In genomic region chr1:4265836-4266235, GRCh38 we compare ENCODE assay signal across 1 cellular context.
TF ChIP-seq lines count a peak whose summit lies in the region.

No MANE protein-coding gene starts in this region.

TF ChIP-seq in HepG2, 621 proteins besides CTCF, POLR2A, EP300 and RAD21 (continued from another document and continues in another):
- TF ChIP-seq ZBTB10 (CRISPR knock-in tag; IDR thresholded peaks at IDR 0.05; ENCODE audit: borderline replicate concordance) (peak; percentile 59; the same call in 1 of the 2 replicates), IRX3 (CRISPR knock-in tag; IDR thresholded peaks at IDR 0.05; ENCODE audit: borderline replicate concordance, low read depth) (no peak), THRA (CRISPR knock-in tag; IDR thresholded peaks at IDR 0.05; ENCODE audit: borderline replicate concordance) (peak; percentile 99; the same call in 1 of the 2 replicates), ZNF281 (CRISPR knock-in tag; IDR thresholded peaks at IDR 0.05; ENCODE audit: borderline replicate concordance) (peak; percentile 61; the same call in 1 of the 2 replicates), RFXAP (CRISPR knock-in tag; IDR thresholded peaks at IDR 0.05; ENCODE audit: borderline replicate concordance) (0 out of 2 replicates have a peak, but pooled peaks have one; percentile 49), NCOR1 (IDR thresholded peaks at IDR 0.05; ENCODE audit: borderline replicate concordance, low read length) (peak; percentile 63; the same call in 1 of the 2 replicates), ZMAT3 (CRISPR knock-in tag; conservative IDR thresholded peaks at IDR 0.05) (no peak), ZNF550 (CRISPR knock-in tag; IDR thresholded peaks at IDR 0.05; ENCODE audit: borderline replicate concordance) (no peak), POLR2G (IDR thresholded peaks at IDR 0.05; ENCODE audit: low read depth, low read length) (0 out of 2 replicates have a peak, but pooled peaks have one; percentile 22), HDAC1 (CRISPR knock-in tag; IDR thresholded peaks at IDR 0.05) (peak; percentile 21; the same call in 1 of the 2 replicates), ZNF710 (CRISPR knock-in tag; IDR thresholded peaks at IDR 0.05; ENCODE audit: borderline replicate concordance) (peak; percentile 57; the same call in 1 of the 2 replicates), TCF7 (IDR thresholded peaks at IDR 0.05; ENCODE audit: low read depth) (peak; percentile 70), ZFP1 (CRISPR knock-in tag; IDR thresholded peaks at IDR 0.05) (no peak), CREB1 (IDR thresholded peaks at IDR 0.05) (no peak), CREB1 (CRISPR knock-in tag; IDR thresholded peaks at IDR 0.05) (peak; percentile 45; the same call in 1 of the 2 replicates), TFE3 (CRISPR knock-in tag; IDR thresholded peaks at IDR 0.05) (peak; percentile 72), ZGPAT (CRISPR knock-in tag; IDR thresholded peaks at IDR 0.05) (peak; percentile 50; the same call in 1 of the 2 replicates), SOX5 (CRISPR knock-in tag; IDR thresholded peaks at IDR 0.05; ENCODE audit: borderline replicate concordance) (peak; percentile 76; the same call in 1 of the 2 replicates), BRD4 (CRISPR knock-in tag; IDR thresholded peaks at IDR 0.05) (peak; percentile 83), NPAS2 (CRISPR knock-in tag; IDR thresholded peaks at IDR 0.05; ENCODE audit: borderline replicate concordance) (no peak), BCL6 (CRISPR knock-in tag; IDR thresholded peaks at IDR 0.05) (peak; percentile 10; the same call in 1 of the 2 replicates), FOXP4 (CRISPR knock-in tag; IDR thresholded peaks at IDR 0.05) (peak; percentile 83), XRCC5 (optimal IDR thresholded peaks at IDR 0.05; ENCODE audit: low read length) (peak; percentile 19), ZBTB4 (CRISPR knock-in tag; IDR thresholded peaks at IDR 0.05; ENCODE audit: borderline replicate concordance) (peak; percentile 66; the same call in 1 of the 2 replicates), ARID5B (CRISPR knock-in tag; IDR thresholded peaks at IDR 0.05) (0 out of 2 replicates have a peak, but pooled peaks have one; percentile 51), MED1 (CRISPR knock-in tag; IDR thresholded peaks at IDR 0.05) (peak; percentile 82), ZNF629 (CRISPR knock-in tag; conservative IDR thresholded peaks at IDR 0.05) (no peak), NR2C2 (CRISPR knock-in tag; IDR thresholded peaks at IDR 0.05; ENCODE audit: borderline replicate concordance) (0 out of 2 replicates have a peak, but pooled peaks have one; percentile 2), RBM22 (optimal IDR thresholded peaks at IDR 0.05; ENCODE audit: low read length) (no peak), HNF4G (IDR thresholded peaks at IDR 0.05; ENCODE audit: borderline replicate concordance, low read depth, low read length) (peak; percentile 47), HNF4G (CRISPR knock-in tag; IDR thresholded peaks at IDR 0.05; ENCODE audit: borderline replicate concordance, low read depth) (no peak; the same call in 1 of the 2 replicates), HNF4A (CRISPR knock-in tag; IDR thresholded peaks at IDR 0.05) (peak; percentile 84), FOXA3 (CRISPR knock-in tag; IDR thresholded peaks at IDR 0.05) (peak; percentile 39), ZNF354B (CRISPR knock-in tag; IDR thresholded peaks at IDR 0.05) (no peak)
